ENCODE assay signal across 22 cellular contexts in the genomic region with DNA sequence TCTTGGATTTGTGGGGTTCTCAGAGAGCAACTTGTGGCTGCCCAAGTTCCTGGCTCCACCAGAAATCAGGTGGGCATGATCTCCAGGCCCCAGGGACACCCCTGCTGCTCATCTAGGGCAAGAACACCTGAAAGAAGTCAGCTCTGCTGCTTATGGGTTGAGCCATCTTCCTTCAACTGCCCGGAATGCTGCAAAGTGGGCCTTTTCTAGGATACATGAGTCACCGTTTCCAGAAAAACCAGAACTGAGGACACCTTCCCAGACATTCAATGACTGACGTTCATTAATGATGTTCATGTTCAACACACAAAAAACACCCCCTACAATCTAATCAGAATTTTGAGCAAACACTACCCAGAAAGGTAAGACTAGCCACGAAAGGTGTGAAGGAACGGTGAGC.
"Had no signal": no experiment of that assay in that cellular context is flagged by ENCODE, and none has a peak within 500 bp of the region (broad histone marks: within the 10 kb centered on the region; RNA-seq: fewer than 3 reads in every experiment).

No MANE protein-coding gene starts in this region.

- DNase-seq: activated CD4-positive, alpha-beta memory T cell treated with anti-CD3 and anti-CD28 coated beads, Interleukin-2, amount 10 ng/mL, durations not matched to agents 7 days and 5 days; activated CD4-positive, alpha-beta T cell treated with anti-CD3 and anti-CD28 coated beads for 48 hours; activated CD8-positive, alpha-beta memory T cell treated with anti-CD3 and anti-CD28 coated beads, Interleukin-2, amount 10 ng/mL, durations not matched to agents 7 days and 5 days; activated effector memory CD4-positive, alpha-beta T cell treated with anti-CD3 and anti-CD28 coated beads, Interleukin-2, amount 50 U/mL, for 16 hours; activated naive CD4-positive, alpha-beta T cell treated with anti-CD3 and anti-CD28 coated beads, Interleukin-2, amount 10 ng/mL, durations not matched to agents 7 days and 5 days; activated T-cell treated with anti-CD3 and anti-CD28 coated beads for 4 hours; amygdala; cerebellar nuclear complex; foreskin fibroblast; left ventricle myocardium superior; small intestine; stimulated activated CD4-positive, alpha-beta T cell treated with anti-CD3 and anti-CD28 coated beads, Interleukin-15, amount 100 ng/mL, for 24 hours; stimulated activated CD4-positive, alpha-beta T cell treated with anti-CD3 and anti-CD28 coated beads, Interleukin-2, amount 100 ng/mL, for 48 hours; stimulated activated CD8-positive, alpha-beta memory T cell treated with anti-CD3 and anti-CD28 coated beads, Interleukin-4, amount 100 ng/mL, for 48 hours; stimulated activated naive CD4-positive, alpha-beta T cell; T1000; upper lobe of right lung had no signal

- FAIRE-seq: small intestine had no signal

- H3K27me3 ChIP-seq: hepatocyte, upper lobe of right lung had no signal

- H3K4me1 ChIP-seq: parathyroid adenoma, upper lobe of right lung had no signal

- H3K4me2 ChIP-seq: hepatocyte had no signal

- H3K4me3 ChIP-seq: coronary artery, hepatocyte, thoracic aorta, upper lobe of right lung had no signal

- H3K79me2 ChIP-seq: hepatocyte, parathyroid adenoma had no signal

- H3K27ac ChIP-seq: coronary artery, hepatocyte, parathyroid adenoma, thoracic aorta, upper lobe of right lung had no signal

- H3K9ac ChIP-seq: parathyroid adenoma had no signal

- ATAC-seq: activated CD8-positive, alpha-beta memory T cell treated with anti-CD3 and anti-CD28 coated beads, Interleukin-2, amount 10 ng/mL, durations not matched to agents 7 days and 5 days; left ventricle myocardium superior; sciatic nerve; upper lobe of right lung had no signal

- H2AFZ ChIP-seq: hepatocyte, parathyroid adenoma had no signal

- H3K9me3 ChIP-seq: thoracic aorta, upper lobe of right lung had no signal
